ENCODE assay signal across 2 cellular contexts in the genomic region with DNA sequence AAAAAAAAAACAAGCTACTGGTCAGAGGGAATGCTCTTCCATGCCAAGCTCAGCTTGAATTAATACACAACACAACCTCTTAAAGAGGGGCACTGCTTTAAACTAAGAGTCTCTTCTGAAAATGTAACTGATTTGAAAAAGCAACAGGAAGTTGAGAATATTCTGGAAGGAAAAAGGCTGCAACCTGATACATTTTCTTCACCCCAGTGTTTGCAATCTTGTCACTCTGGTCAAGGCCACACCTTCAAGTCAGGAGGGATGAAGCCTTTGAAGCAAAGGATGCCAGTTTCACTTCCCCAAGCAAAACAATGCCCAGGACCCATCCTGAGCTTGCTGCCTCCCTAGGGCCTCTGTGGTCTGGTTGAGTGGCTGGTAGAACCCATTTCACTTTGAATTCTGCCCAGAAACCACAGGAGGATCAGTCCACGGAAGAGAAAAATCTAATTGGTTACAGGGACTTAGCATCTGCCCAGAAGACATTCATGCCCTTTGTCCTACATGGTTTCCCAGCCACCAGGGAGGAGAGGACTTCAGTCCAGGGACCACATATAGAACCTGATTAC.
TF ChIP-seq lines count a peak whose summit lies in the region.

No MANE protein-coding gene starts in this region.

TF ChIP-seq in HepG2, 621 proteins besides CTCF, POLR2A, EP300 and RAD21 (continued from another document):
- no peak for TF ChIP-seq SOX6 (IDR thresholded peaks at IDR 0.05)
- peak; percentile 44; the same call in 1 of the 2 replicates for TF ChIP-seq SOX6 (CRISPR knock-in tag; IDR thresholded peaks at IDR 0.05)
- 0 out of 2 replicates have a peak, but pooled peaks have one; percentile 4 for TF ChIP-seq NR2F6 (IDR thresholded peaks at IDR 0.05)
- no peak for TF ChIP-seq NR2F6 (CRISPR knock-in tag; IDR thresholded peaks at IDR 0.05)
- TF ChIP-seq SOX5 (CRISPR knock-in tag; IDR thresholded peaks at IDR 0.05; ENCODE audit: borderline replicate concordance), result 0 out of 2 replicates have a peak, but pooled peaks have one; percentile 21
- peak; percentile 82 for TF ChIP-seq SIX4 (CRISPR knock-in tag; IDR thresholded peaks at IDR 0.05)
- TF ChIP-seq SIX1 (CRISPR knock-in tag; IDR thresholded peaks at IDR 0.05; ENCODE audit: borderline replicate concordance), result peak; percentile 56; the same call in 1 of the 2 replicates
- 0 out of 2 replicates have a peak, but pooled peaks have one; percentile 36 for TF ChIP-seq ARID2 (CRISPR knock-in tag; IDR thresholded peaks at IDR 0.05; ENCODE audit: borderline replicate concordance)
- TF ChIP-seq, protein P1, sequence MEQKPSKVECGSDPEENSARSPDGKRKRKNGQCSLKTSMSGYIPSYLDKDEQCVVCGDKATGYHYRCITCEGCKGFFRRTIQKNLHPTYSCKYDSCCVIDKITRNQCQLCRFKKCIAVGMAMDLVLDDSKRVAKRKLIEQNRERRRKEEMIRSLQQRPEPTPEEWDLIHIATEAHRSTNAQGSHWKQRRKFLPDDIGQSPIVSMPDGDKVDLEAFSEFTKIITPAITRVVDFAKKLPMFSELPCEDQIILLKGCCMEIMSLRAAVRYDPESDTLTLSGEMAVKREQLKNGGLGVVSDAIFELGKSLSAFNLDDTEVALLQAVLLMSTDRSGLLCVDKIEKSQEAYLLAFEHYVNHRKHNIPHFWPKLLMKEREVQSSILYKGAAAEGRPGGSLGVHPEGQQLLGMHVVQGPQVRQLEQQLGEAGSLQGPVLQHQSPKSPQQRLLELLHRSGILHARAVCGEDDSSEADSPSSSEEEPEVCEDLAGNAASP (CRISPR knock-in tag; IDR thresholded peaks at IDR 0.05; ENCODE audit: borderline replicate concordance), result no peak
- no peak for TF ChIP-seq RARA (CRISPR knock-in tag; IDR thresholded peaks at IDR 0.05)
- TF ChIP-seq RXRB (CRISPR knock-in tag; IDR thresholded peaks at IDR 0.05; ENCODE audit: borderline replicate concordance), result peak; percentile 66; the same call in 1 of the 2 replicates
- TF ChIP-seq ZNF530 (CRISPR knock-in tag; IDR thresholded peaks at IDR 0.05; ENCODE audit: low read depth), result no peak
- 0 out of 2 replicates have a peak, but pooled peaks have one; percentile 20 for TF ChIP-seq GATAD2A (CRISPR knock-in tag; IDR thresholded peaks at IDR 0.05)
- 0 out of 2 replicates have a peak, but pooled peaks have one; percentile 10 for TF ChIP-seq TCF7 (IDR thresholded peaks at IDR 0.05; ENCODE audit: low read depth)
- TF ChIP-seq ETV5 (CRISPR knock-in tag; IDR thresholded peaks at IDR 0.05; ENCODE audit: borderline replicate concordance), result no peak
- TF ChIP-seq PHF21A (CRISPR knock-in tag; IDR thresholded peaks at IDR 0.05), result 0 out of 2 replicates have a peak, but pooled peaks have one; percentile 31

TF ChIP-seq in HEK293T, 16 proteins besides CTCF, POLR2A, EP300 and RAD21:
- TF ChIP-seq, protein P2, sequence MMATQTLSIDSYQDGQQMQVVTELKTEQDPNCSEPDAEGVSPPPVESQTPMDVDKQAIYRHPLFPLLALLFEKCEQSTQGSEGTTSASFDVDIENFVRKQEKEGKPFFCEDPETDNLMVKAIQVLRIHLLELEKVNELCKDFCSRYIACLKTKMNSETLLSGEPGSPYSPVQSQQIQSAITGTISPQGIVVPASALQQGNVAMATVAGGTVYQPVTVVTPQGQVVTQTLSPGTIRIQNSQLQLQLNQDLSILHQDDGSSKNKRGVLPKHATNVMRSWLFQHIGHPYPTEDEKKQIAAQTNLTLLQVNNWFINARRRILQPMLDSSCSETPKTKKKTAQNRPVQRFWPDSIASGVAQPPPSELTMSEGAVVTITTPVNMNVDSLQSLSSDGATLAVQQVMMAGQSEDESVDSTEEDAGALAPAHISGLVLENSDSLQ (IDR thresholded peaks at IDR 0.05), result no peak
- TF ChIP-seq FOXA1 (IDR thresholded peaks at IDR 0.05) (no peak), ELF4 (IDR thresholded peaks at IDR 0.05) (no peak), BHLHE40 (IDR thresholded peaks at IDR 0.05; ENCODE audit: borderline replicate concordance) (no peak), SUZ12 (IDR thresholded peaks at IDR 0.05) (no peak), SP1 (IDR thresholded peaks at IDR 0.05) (no peak), FOXK2 (IDR thresholded peaks at IDR 0.05) (no peak), ARNT (IDR thresholded peaks at IDR 0.05) (no peak), CTBP1 (IDR thresholded peaks at IDR 0.05; ENCODE audit: borderline replicate concordance) (no peak), L3MBTL2 (conservative IDR thresholded peaks at IDR 0.05) (no peak), ZNF384 (IDR thresholded peaks at IDR 0.05) (no peak), FOXM1 (IDR thresholded peaks at IDR 0.05; ENCODE audit: borderline replicate concordance) (no peak), LEF1 (IDR thresholded peaks at IDR 0.05; ENCODE audit: borderline replicate concordance) (no peak), NFRKB (IDR thresholded peaks at IDR 0.05) (no peak), TARDBP (IDR thresholded peaks at IDR 0.05) (no peak), HDGF (IDR thresholded peaks at IDR 0.05; ENCODE audit: borderline replicate concordance) (no peak)
